19 cellular contexts compared by ENCODE assay signal in genomic region chr7:3591150-3591549, GRCh38.
"Had no signal": no experiment of that assay in that cellular context is flagged by ENCODE, and none has a peak within 500 bp of the region (broad histone marks: within the 10 kb centered on the region; RNA-seq: fewer than 3 reads in every experiment).

No MANE protein-coding gene starts in this region.

- H3K4me3 ChIP-seq: hepatocyte, lung, sigmoid colon, skin epidermis, testis, tibial nerve had no signal

- H3K36me3 ChIP-seq: sigmoid colon, tibial nerve had no signal

- DNase-seq: cerebellar nuclear complex; erythroblast; foreskin keratinocyte; kidney; left colon; left ventricle myocardium superior; natural killer cell; occipital lobe; sigmoid colon; stimulated activated CD4-positive, alpha-beta T cell treated with anti-CD3 and anti-CD28 coated beads, Interleukin-2, amount 100 ng/mL, for 24 hours; stimulated activated CD4-positive, alpha-beta T cell treated with anti-CD3 and anti-CD28 coated beads, Interleukin-4, amount 100 ng/mL, for 4 hours; stimulated activated naive B cell treated with anti-CD40 and anti-IgM and Interleukin-4, amounts not matched to agents 10 μg/mL and 1 μg/mL and 100 μg/mL, for 72 hours; stimulated activated naive CD8-positive, alpha-beta T cell treated with anti-CD3 and anti-CD28 coated beads, Interleukin-15, amount 100 ng/mL, for 72 hours; testis had no signal

- H3K9me3 ChIP-seq: sigmoid colon, testis, tibial nerve had no signal

- ATAC-seq: foreskin keratinocyte; left colon; left ventricle myocardium superior; natural killer cell; stimulated activated naive B cell treated with anti-CD40 and anti-IgM and Interleukin-4, amounts not matched to agents 10 μg/mL and 1 μg/mL and 100 μg/mL, for 72 hours; stimulated activated naive CD8-positive, alpha-beta T cell treated with anti-CD3 and anti-CD28 coated beads, Interleukin-15, amount 100 ng/mL, for 72 hours had no signal

- H3K4me1 ChIP-seq: foreskin keratinocyte, testis, tibial nerve had no signal

- H3K27ac ChIP-seq: foreskin keratinocyte, hepatocyte, sigmoid colon, skin epidermis, testis, tibial nerve had no signal

- H3K27me3 ChIP-seq: foreskin keratinocyte, hepatocyte, sigmoid colon, testis, tibial nerve had no signal

- H3K9me3 Mint-ChIP-seq: dendritic cell treated with granulocyte-macrophage colony-stimulating factor and Interleukin-4, amounts not matched to agents 40 ng/mL and 50 ng/mL, for 4 days; natural killer cell; stimulated activated naive CD8-positive, alpha-beta T cell treated with anti-CD3 and anti-CD28 coated beads, Interleukin-15, amount 100 ng/mL, for 72 hours had no signal

- H3K27ac Mint-ChIP-seq: dendritic cell treated with granulocyte-macrophage colony-stimulating factor and Interleukin-4, amounts not matched to agents 40 ng/mL and 50 ng/mL, for 4 days; natural killer cell; stimulated activated naive B cell treated with anti-CD40 and anti-IgM and Interleukin-4, amounts not matched to agents 10 μg/mL and 1 μg/mL and 100 μg/mL, for 72 hours; stimulated activated naive CD8-positive, alpha-beta T cell treated with anti-CD3 and anti-CD28 coated beads, Interleukin-15, amount 100 ng/mL, for 72 hours had no signal

- H3K4me3 Mint-ChIP-seq: dendritic cell treated with granulocyte-macrophage colony-stimulating factor and Interleukin-4, amounts not matched to agents 40 ng/mL and 50 ng/mL, for 4 days; natural killer cell; stimulated activated naive B cell treated with anti-CD40 and anti-IgM and Interleukin-4, amounts not matched to agents 10 μg/mL and 1 μg/mL and 100 μg/mL, for 72 hours; stimulated activated naive CD8-positive, alpha-beta T cell treated with anti-CD3 and anti-CD28 coated beads, Interleukin-15, amount 100 ng/mL, for 72 hours had no signal

- H3K27me3 Mint-ChIP-seq: dendritic cell treated with granulocyte-macrophage colony-stimulating factor and Interleukin-4, amounts not matched to agents 40 ng/mL and 50 ng/mL, for 4 days; stimulated activated naive B cell treated with anti-CD40 and anti-IgM and Interleukin-4, amounts not matched to agents 10 μg/mL and 1 μg/mL and 100 μg/mL, for 72 hours; stimulated activated naive CD8-positive, alpha-beta T cell treated with anti-CD3 and anti-CD28 coated beads, Interleukin-15, amount 100 ng/mL, for 72 hours had no signal

- H3K36me3 Mint-ChIP-seq: natural killer cell had no signal

- H3K4me1 Mint-ChIP-seq: natural killer cell; stimulated activated naive CD8-positive, alpha-beta T cell treated with anti-CD3 and anti-CD28 coated beads, Interleukin-15, amount 100 ng/mL, for 72 hours had no signal
